In genomic region chr7:143373255-143373794, GRCh38 we compare ENCODE assay signal across 23 cellular contexts. TPM values are rescaled to one million over a fixed set of nuclear protein-coding genes. Genes with fewer than 3 reads are reported as not detected.
DNase-seq lines count a peak whose midpoint lies in the region; ATAC-seq and TF ChIP-seq lines count a peak whose summit lies in the region.
"Had no signal": no experiment of that assay in that cellular context is flagged by ENCODE, and none has a peak within 500 bp of the region (broad histone marks: within the 10 kb centered on the region; RNA-seq: fewer than 3 reads in every experiment).

No MANE protein-coding gene starts in this region.

- H2BK120ac ChIP-seq in H9 (ENCODE audit: low read depth, low read length, poor library complexity, severe bottlenecking): no peak overlapping the region

- H4K91ac ChIP-seq in H9 (ENCODE audit: insufficient read length, low read depth, low read length): no peak overlapping the region

- H2BK12ac ChIP-seq in H9 (ENCODE audit: insufficient read length, low read depth, low read length): no peak overlapping the region

- H3K27ac ChIP-seq in CD4-positive, alpha-beta memory T cell (ENCODE audit: low read depth, low read length): no peak overlapping the region
- H3K27ac ChIP-seq in H9 (ENCODE audit: insufficient read length, low read depth, low read length): no peak overlapping the region
- H3K27ac ChIP-seq in mammary epithelial cell (ENCODE audit: insufficient read depth, low read depth, low read length): no peak overlapping the region
- H3K27ac ChIP-seq: esophagus muscularis mucosa, thyroid gland had no signal

- no peak overlapping the region for H2AK5ac ChIP-seq in H9 (ENCODE audit: insufficient read length, low read length)

- H3K9ac ChIP-seq in H9 (ENCODE audit: extremely low read depth, insufficient read length, low read length) (no peak overlapping the region), mammary epithelial cell (ENCODE audit: insufficient read depth, low read length) (no peak overlapping the region)

- in situ Hi-C loops in mammary epithelial cell (cut with MboI; ENCODE audit: low sequenced_read_pairs in 2 of 2): no loop called here

- H3K79me1 ChIP-seq in H9 (ENCODE audit: insufficient read depth, low read depth, low read length, poor library complexity, severe bottlenecking): no peaks in the 10 kb centered on the region

- no peak overlapping the region for H2BK5ac ChIP-seq in H9 (ENCODE audit: insufficient read length, low read length)

- H3K27me3 ChIP-seq in CD4-positive, alpha-beta memory T cell (ENCODE audit: insufficient read depth, low read length): no peaks in the 10 kb centered on the region
- H3K27me3 ChIP-seq in H9 (ENCODE audit: insufficient read depth, low read length) (0 out of 2 replicates have a peak, but pooled peaks cover 2% of the 10 kb centered on the region), kidney epithelial cell (ENCODE audit: control insufficient read depth, insufficient read depth, low read length) (no peaks in the 10 kb centered on the region), mammary epithelial cell (ENCODE audit: insufficient read depth, low read length) (no peaks in the 10 kb centered on the region)
- H3K27me3 ChIP-seq: esophagus muscularis mucosa, heart right ventricle, thyroid gland had no signal

- H4K5ac ChIP-seq in H9 (ENCODE audit: insufficient read length, low read depth, low read length): no peak overlapping the region

- dilution Hi-C loops in mammary epithelial cell (cut with HindIII; ENCODE audit: low sequenced_read_pairs): no loop called here

- H3K23ac ChIP-seq in H9 (ENCODE audit: insufficient read length, low read depth, low read length): no peak overlapping the region

- H3K4me2 ChIP-seq in H9 (ENCODE audit: insufficient read depth, insufficient read length, low read length): no peak overlapping the region
- no peak overlapping the region for H3K4me2 ChIP-seq in mammary epithelial cell (ENCODE audit: insufficient read depth, low read depth, low read length)

- H3K56ac ChIP-seq in H9 (ENCODE audit: insufficient read length, low read depth, low read length): no peak overlapping the region

- H3T11ph ChIP-seq in H9 (ENCODE audit: low read length): no peak overlapping the region

- peak overlapping the region in 1 of 8 donors; percentile 39 for H3K4me3 Mint-ChIP-seq in CD4-positive, alpha-beta memory T cell
- no peak overlapping the region; a peak in 1 of 5 replicates for H3K4me3 Mint-ChIP-seq in H9
- no peak overlapping the region for H3K4me3 Mint-ChIP-seq in activated T-helper 17 cell treated with anti-CD3 and anti-CD28 coated beads, Interleukin-2, amount 50 U/mL, for 72 hours

- no TSS peak for BruUV-seq in mammary epithelial cell (replicated peaks; lab: Mats Ljungman, UMichigan)

- no peaks in the 10 kb centered on the region for H3K36me3 Mint-ChIP-seq in CD4-positive, alpha-beta memory T cell
- no peaks in the 10 kb centered on the region for H3K36me3 Mint-ChIP-seq in H9 (ENCODE audit: insufficient read depth in 1 of 3, low read depth in 3 of 3)
- H3K36me3 Mint-ChIP-seq in activated T-helper 17 cell treated with anti-CD3 and anti-CD28 coated beads, Interleukin-2, amount 50 U/mL, for 72 hours (ENCODE audit: low read depth): no peaks in the 10 kb centered on the region
- H3K36me3 Mint-ChIP-seq: brain had no signal

- POLR2A ChIA-PET in CD4-positive, alpha-beta memory T cell (lab: Charles Lee; ENCODE audit: partially characterized antibody): interaction anchor here (0.8 to 4.6 kb wide), 3 partner anchors 8 to 43 kb away, joined by 3 to 28 read pairs (median 7); partner anchors contain the start of gene ZYX

- H4K20me1 ChIP-seq in H9 (ENCODE audit: control insufficient read depth, insufficient read depth, insufficient read length) (no peaks in the 10 kb centered on the region), mammary epithelial cell (ENCODE audit: insufficient read depth, low read length) (no peaks in the 10 kb centered on the region)

- intact Hi-C loops in CD4-positive, alpha-beta memory T cell (cut with micrococcal nuclease): no loop called here
- intact Hi-C loops in mammary epithelial cell (cut with micrococcal nuclease): loop anchor here (5.0 kb wide), 1 partner anchor 41 kb away; no protein-coding TSS in a partner anchor
- intact Hi-C loops in lower leg skin (cut with DNase I; ENCODE audit: low total_unique reads): no loop called here

- no peak for DNase-seq in CD4-positive, alpha-beta memory T cell
- DNase-seq in H9 (peak; percentile 37), kidney epithelial cell (ENCODE audit: low read depth) (no peak), NCI-H526 treated with DMSO at 0.1 percent for 48 hours (lab: John Stamatoyannopoulos, UW) (no peak), mammary epithelial cell (no peak), lower leg skin (ENCODE audit: low spot score in 2 of 2) (no peak)
- DNase-seq: activated CD4-positive, alpha-beta T cell treated with anti-CD3 and anti-CD28 coated beads, Interleukin-2, amount 50 U/mL, for 4 hours; activated gamma-delta T cell; C1 segment of cervical spinal cord; heart right ventricle; kidney glomerular epithelial cell; midbrain; NCI-H1930; NCI-H748 treated with DMSO at 0.1 percent for 48 hours; Right ventricle myocardium superior; T1000; thyroid gland had no signal

- TF ChIP-seq CTCF in H9 (conservative IDR thresholded peaks at IDR 0.05) (peak; percentile 42; the same call in 2 of the 3 replicates), kidney epithelial cell (IDR thresholded peaks at IDR 0.05; ENCODE audit: insufficient read depth, low read length, poor library complexity, severe bottlenecking) (peak; percentile 12), mammary epithelial cell (conservative IDR thresholded peaks at IDR 0.05 in 1 of 2, IDR thresholded peaks at IDR 0.05 in 1 of 2; ENCODE audit: extremely low read depth in 1 of 2, insufficient read depth in 1 of 2, low read depth in 1 of 2, low read length in 2 of 2) (no peak), lower leg skin (IDR thresholded peaks at IDR 0.05) (no peak)

- H2AFZ ChIP-seq in H9 (ENCODE audit: low read length) (no peak overlapping the region), mammary epithelial cell (ENCODE audit: low read depth, low read length) (no peak overlapping the region)

- no peaks in the 10 kb centered on the region for H3K36me3 ChIP-seq in CD4-positive, alpha-beta memory T cell (ENCODE audit: insufficient read depth, low read length)
- H3K36me3 ChIP-seq in kidney epithelial cell (ENCODE audit: control insufficient read depth, insufficient read depth, low read length) (no peaks in the 10 kb centered on the region), mammary epithelial cell (ENCODE audit: insufficient read depth, low read length) (no peaks in the 10 kb centered on the region)
- H3K36me3 ChIP-seq: esophagus muscularis mucosa, heart right ventricle, thyroid gland had no signal

- H3K4me1 ChIP-seq in CD4-positive, alpha-beta memory T cell (ENCODE audit: insufficient read depth, low read length): peaks cover 46% of the 10 kb centered on the region
- H3K4me1 ChIP-seq in H9 (ENCODE audit: insufficient read depth, low read length) (peaks cover 10% of the 10 kb centered on the region), mammary epithelial cell (ENCODE audit: insufficient read depth, low read length) (peaks cover 33% of the 10 kb centered on the region)
- H3K4me1 ChIP-seq: thyroid gland had no signal

- H3K4me1 Mint-ChIP-seq in CD4-positive, alpha-beta memory T cell: peaks cover 44 to 69% (median 56%) of the 10 kb centered on the region in 4 donors
- peaks cover 43 to 45% of the 10 kb centered on the region in 2 experiments for H3K4me1 Mint-ChIP-seq in H9
- peaks cover 48% of the 10 kb centered on the region for H3K4me1 Mint-ChIP-seq in activated T-helper 17 cell treated with anti-CD3 and anti-CD28 coated beads, Interleukin-2, amount 50 U/mL, for 72 hours

- TF ChIP-seq POLR2A in lower leg skin (IDR thresholded peaks at IDR 0.05): no peak

- H3K4me3 ChIP-seq in CD4-positive, alpha-beta memory T cell (ENCODE audit: low read length in 2 of 2): no peak overlapping the region
- H3K4me3 ChIP-seq in kidney epithelial cell (ENCODE audit: low read depth, low read length): no peak overlapping the region
- H3K4me3 ChIP-seq in mammary epithelial cell (replicated peaks in 1 of 3; ENCODE audit: insufficient read depth in 1 of 3, low read depth in 2 of 3, low read length in 3 of 3): no peak overlapping the region
- H3K4me3 ChIP-seq in lower leg skin (ENCODE audit: low read depth, poor library complexity, severe bottlenecking): no peak overlapping the region
- H3K4me3 ChIP-seq: esophagus muscularis mucosa, heart right ventricle, thyroid gland had no signal

- no peaks in the 10 kb centered on the region for H3K23me2 ChIP-seq in H9 (ENCODE audit: insufficient read length, low read depth, low read length, poor library complexity, severe bottlenecking)

- H3K79me2 ChIP-seq in H9 (ENCODE audit: insufficient read depth, low read length) (no peaks in the 10 kb centered on the region), mammary epithelial cell (ENCODE audit: insufficient read depth, low read length) (no peaks in the 10 kb centered on the region)

- H3K4ac ChIP-seq in H9 (ENCODE audit: low read depth, low read length): no peak overlapping the region

- H3K9me3 Mint-ChIP-seq in CD4-positive, alpha-beta memory T cell: no peaks in the 10 kb centered on the region
- no peaks in the 10 kb centered on the region for H3K9me3 Mint-ChIP-seq in H9
- no peaks in the 10 kb centered on the region for H3K9me3 Mint-ChIP-seq in activated T-helper 17 cell treated with anti-CD3 and anti-CD28 coated beads, Interleukin-2, amount 50 U/mL, for 72 hours
- H3K9me3 Mint-ChIP-seq: brain had no signal

- no peak overlapping the region for H2BK15ac ChIP-seq in H9 (ENCODE audit: low read depth, low read length)

- no peak overlapping the region for H3K18ac ChIP-seq in H9 (ENCODE audit: insufficient read length, low read depth, low read length)

- no peak overlapping the region for H3K14ac ChIP-seq in H9 (ENCODE audit: insufficient read depth, low read length)

- no peak for ATAC-seq in activated T-helper 17 cell treated with anti-CD3 and anti-CD28 coated beads, Interleukin-2, amount 50 U/mL, for 72 hours (replicated peaks)
- ATAC-seq in GM18907 (IDR thresholded peaks at IDR 0.05; ENCODE audit: unreplicated experiment): no peak
- ATAC-seq: heart right ventricle had no signal

- H3K27ac Mint-ChIP-seq in CD4-positive, alpha-beta memory T cell: peak overlapping the region in 6 of 7 donors; percentile 36 to 99 (median 67)
- H3K27ac Mint-ChIP-seq in H9: peak overlapping the region in 2 of 3 experiments; percentile 0 to 73; a peak in 2 of 7 replicates
- H3K27ac Mint-ChIP-seq in activated T-helper 17 cell treated with anti-CD3 and anti-CD28 coated beads, Interleukin-2, amount 50 U/mL, for 72 hours: peak overlapping the region; percentile 73

- no peaks in the 10 kb centered on the region for H3K9me3 ChIP-seq in CD4-positive, alpha-beta memory T cell (ENCODE audit: control insufficient read depth in 1 of 2, low read length in 2 of 2)
- H3K9me3 ChIP-seq in H9 (ENCODE audit: control insufficient read depth, low read depth, low read length): no peaks in the 10 kb centered on the region
- no peaks in the 10 kb centered on the region for H3K9me3 ChIP-seq in mammary epithelial cell (replicated peaks; ENCODE audit: insufficient read depth, low read length)
- H3K9me3 ChIP-seq: esophagus muscularis mucosa, heart right ventricle, thyroid gland had no signal

- no CpG with 5 or more reads among the region's 4 CpGs for WGBS in H9 (ENCODE audit: extremely low coverage, insufficient read length, low lambda C conversion rate)
- WGBS in mammary epithelial cell (ENCODE audit: low coverage, missing lambda C conversion rate): 100% methylated on average over 4 of the region's 4 CpGs
- WGBS in lower leg skin, 2 donors: 82 to 92% methylated on average over 4 of the region's 4 CpGs

- H4K8ac ChIP-seq in H9 (replicated peaks; ENCODE audit: insufficient read length, low read depth, low read length): no peak overlapping the region

- no peak overlapping the region for H2BK20ac ChIP-seq in H9 (ENCODE audit: low read depth, low read length, poor library complexity, severe bottlenecking)

- H3K27me3 Mint-ChIP-seq in CD4-positive, alpha-beta memory T cell: no peaks in the 10 kb centered on the region
- no peaks in the 10 kb centered on the region; the same call in 1 of the 2 replicates for H3K27me3 Mint-ChIP-seq in H9 (ENCODE audit: low read depth)
- H3K27me3 Mint-ChIP-seq in activated T-helper 17 cell treated with anti-CD3 and anti-CD28 coated beads, Interleukin-2, amount 50 U/mL, for 72 hours: no peaks in the 10 kb centered on the region

- CTCF ChIA-PET in CD4-positive, alpha-beta memory T cell (lab: Charles Lee; ENCODE audit: partially characterized antibody): interaction anchor here (0.8 to 6.7 kb wide), 10 partner anchors 11 to 133 kb away, joined by 3 to 71 read pairs (median 8); partner anchors contain the start of gene EPHA1
- CTCF ChIA-PET in mammary epithelial cell (lab: Charles Lee; ENCODE audit: low non-redundant PET): interaction anchor here (0.7 kb wide), 1 partner anchor 44 kb away, joined by 3 read pairs; no protein-coding TSS in a partner anchor

RNA-seq across cellular contexts. Expression of gene ZYX, which starts 7.8 kb away (rescaled TPM):
- 100 to 1,000 TPM; 145 to 148 TPM for total RNA-seq in CD4-positive, alpha-beta memory T cell
- polyA plus RNA-seq in CD4-positive, alpha-beta memory T cell: 100 to 1,000 TPM in 1 of 2 donors, 10 to 100 TPM in 1; 55.7 to 145 TPM
- total RNA-seq in H9 (2021) (236 and 237 TPM in 2 replicates), kidney epithelial cell (162 and 218 TPM in 2 replicates), mammary epithelial cell (100 to 1,000 TPM in 1 of 2 donors, 10 to 100 TPM in 1; 68.3 to 295 TPM), lower leg skin (10 to 100 TPM; 45.6 to 91.1 (median 60.9) TPM)
- total RNA-seq in activated T-helper 17 cell treated with anti-CD3 and anti-CD28 coated beads, Interleukin-2, amount 50 U/mL, for 72 hours: 100 to 1,000 TPM; 116 to 146 TPM
- polyA plus RNA-seq in mammary epithelial cell: 83.9 TPM
- 277 TPM for polyA minus RNA-seq in mammary epithelial cell

RNA-seq across cellular contexts. Expression of gene FAM131B, which starts 10.8 kb away (rescaled TPM):
- total RNA-seq in CD4-positive, alpha-beta memory T cell: under 1 TPM; 0.61 to 0.97 TPM
- not detected for polyA plus RNA-seq in CD4-positive, alpha-beta memory T cell
- 17.3 and 18.5 TPM in 2 replicates for total RNA-seq in H9 (2021)
- 1 to 10 TPM in 1 of 2 donors, under 1 TPM in 1; 0.85 to 1.1 TPM for total RNA-seq in activated T-helper 17 cell treated with anti-CD3 and anti-CD28 coated beads, Interleukin-2, amount 50 U/mL, for 72 hours
- 1.0 and 1.3 TPM in 2 replicates for total RNA-seq in kidney epithelial cell
- 1 to 10 TPM in 1 of 2 donors, under 1 TPM in 1; 0.71 to 1.5 TPM for total RNA-seq in mammary epithelial cell
- 0.58 TPM for polyA plus RNA-seq in mammary epithelial cell
- not detected for polyA minus RNA-seq in mammary epithelial cell
- 1 to 10 TPM in 1 of 4 donors, under 1 TPM in 2, not detected in 1; 0.27 to 1.4 (median 0.42) TPM for total RNA-seq in lower leg skin

RNA-seq across cellular contexts. Expression of gene EPHA1, which starts 35.3 kb away (rescaled TPM):
- total RNA-seq in CD4-positive, alpha-beta memory T cell: 10 to 100 TPM; 30.7 to 34.4 TPM
- polyA plus RNA-seq in CD4-positive, alpha-beta memory T cell: 10 to 100 TPM in 1 of 2 donors, 1 to 10 TPM in 1; 4.2 to 14.4 TPM
- 109 and 119 TPM in 2 replicates for total RNA-seq in H9 (2021)
- 1 to 10 TPM in 1 of 2 donors, under 1 TPM in 1; 0.65 to 1.8 TPM for total RNA-seq in activated T-helper 17 cell treated with anti-CD3 and anti-CD28 coated beads, Interleukin-2, amount 50 U/mL, for 72 hours
- total RNA-seq in kidney epithelial cell: 7.9 and 27.5 TPM in 2 replicates
- 10 to 100 TPM; 15.2 to 27.3 TPM for total RNA-seq in mammary epithelial cell
- 21.3 TPM for polyA plus RNA-seq in mammary epithelial cell
- polyA minus RNA-seq in mammary epithelial cell: 40.6 TPM
- total RNA-seq in lower leg skin: 10 to 100 TPM; 51.7 to 94.5 (median 64.2) TPM
- total RNA-seq: dermis microvascular lymphatic vessel endothelial cell, osteocyte had no signal

RNA-seq across cellular contexts. Expression of gene CLCN1, which starts 57.4 kb away (rescaled TPM):
- not detected for total RNA-seq in CD4-positive, alpha-beta memory T cell
- polyA plus RNA-seq in CD4-positive, alpha-beta memory T cell: under 1 TPM in 1 of 2 donors, not detected in 1; 0.06 TPM
- total RNA-seq in H9 (2021) (0.11 and 0.13 TPM in 2 replicates), kidney epithelial cell (not detected in 2 replicates), mammary epithelial cell (under 1 TPM in 1 of 2 donors, not detected in 1; under 0.01 TPM), lower leg skin (not detected)
- total RNA-seq in activated T-helper 17 cell treated with anti-CD3 and anti-CD28 coated beads, Interleukin-2, amount 50 U/mL, for 72 hours: under 1 TPM in 1 of 2 donors, not detected in 1; 0.11 TPM
- 0.09 TPM for polyA plus RNA-seq in mammary epithelial cell
- not detected for polyA minus RNA-seq in mammary epithelial cell
- total RNA-seq: dermis microvascular lymphatic vessel endothelial cell, esophagus muscularis mucosa, heart right ventricle, osteocyte, thyroid gland had no signal

Comparison
In these comparisons a context has a peak if more than half of its experiments do, and no peak if none do; other contexts are left out.
1. CTCF ChIP-seq: peak in H9 (single experiment) and kidney epithelial cell (single experiment); none in mammary epithelial cell (0 of 2) and lower leg skin (0 of 3).
2. Peak in every context shown above with its lines, with median percentiles within 50 percentile points of each other: H3K27ac Mint-ChIP-seq.